Comparison of ENCODE assay signal across 8 cellular contexts in genomic region chr3:23810342-23811116, GRCh38. TPM values are rescaled to one million over a fixed set of nuclear protein-coding genes. Genes with fewer than 3 reads are reported as not detected.
DNase-seq lines count a peak whose midpoint lies in the region; ATAC-seq and TF ChIP-seq lines count a peak whose summit lies in the region.

No MANE protein-coding gene starts in this region.

- H3K27ac ChIP-seq in KOPT-K1 (ENCODE audit: low read depth, low read length, poor library complexity, severe bottlenecking) = peak overlapping the region; percentile 76

- peaks cover 47 to 53% of the 10 kb centered on the region in 2 donors for H3K36me3 Mint-ChIP-seq in CD14-positive monocyte

- intact Hi-C loops in CD14-positive monocyte (cut with micrococcal nuclease) = no loop called here
- intact Hi-C loops in left colon (cut with DNase I, micrococcal nuclease) = no loop called here

- peak overlapping the region; percentile 69 for H3K4me3 ChIP-seq in choroid plexus epithelial cell (ENCODE audit: low read depth, low read length)

- peak overlapping the region; percentile 97 to 98 for H3K4me3 Mint-ChIP-seq in CD14-positive monocyte

- H3K27ac Mint-ChIP-seq in CD14-positive monocyte = peak overlapping the region; percentile 29 to 90 (median 82)

- ATAC-seq in GM19455 (IDR thresholded peaks at IDR 0.05; ENCODE audit: unreplicated experiment) (peak; percentile 23), left colon (peak; percentile 53)

- no peaks in the 10 kb centered on the region for H3K9me3 ChIP-seq in KOPT-K1 (ENCODE audit: insufficient read depth, low read length, poor library complexity, severe bottlenecking)

- no peak for TF ChIP-seq CTCF in CD14-positive monocyte (IDR thresholded peaks at IDR 0.05)
- peak; percentile 30 for TF ChIP-seq CTCF in choroid plexus epithelial cell (conservative IDR thresholded peaks at IDR 0.05; ENCODE audit: low read depth, low read length)

- H3K9me3 Mint-ChIP-seq in CD14-positive monocyte = no peaks in the 10 kb centered on the region

- DNase-seq in CD14-positive monocyte (ENCODE audit: low spot score) = no peak
- DNase-seq in activated CD4-positive, alpha-beta T cell treated with anti-CD3 and anti-CD28 coated beads for 1 hour = peak; percentile 14
- DNase-seq in choroid plexus epithelial cell (ENCODE audit: low read depth) = peak; percentile 30
- DNase-seq in left colon = peak; percentile 50 to 69
- peak; percentile 48 for DNase-seq in stimulated activated CD4-positive, alpha-beta T cell treated with anti-CD3 and anti-CD28 coated beads, Interleukin-4, amount 100 ng/mL, for 1 hour
- no peak for DNase-seq in middle frontal gyrus (ENCODE audit: extremely low spot score, low spot score)

- peaks cover 52% of the 10 kb centered on the region for H3K4me1 Mint-ChIP-seq in CD14-positive monocyte

- H3K27me3 Mint-ChIP-seq in CD14-positive monocyte (ENCODE audit: low read depth in 3 of 3) = peaks cover under 1 to 5% (median 4%) of the 10 kb centered on the region in 3 donors

- H3K36me3 ChIP-seq in KOPT-K1 (ENCODE audit: insufficient read depth, low read length) = peaks cover 30% of the 10 kb centered on the region

RNA-seq across cellular contexts. Expression of gene UBE2E1, which starts 4.8 kb away (rescaled TPM):
- polyA plus RNA-seq in CD14-positive monocyte = 10 to 100 TPM; 31.3 to 34.6 TPM
- total RNA-seq in left colon = 10 to 100 TPM; 65.6 to 96.3 TPM

Comparison
In these comparisons a context has a peak if more than half of its experiments do, and no peak if none do; other contexts are left out.
1. DNase-seq: peak in activated CD4-positive, alpha-beta T cell treated with anti-CD3 and anti-CD28 coated beads for 1 hour (single experiment), choroid plexus epithelial cell (single experiment), left colon (2 of 2) and stimulated activated CD4-positive, alpha-beta T cell treated with anti-CD3 and anti-CD28 coated beads, Interleukin-4, amount 100 ng/mL, for 1 hour (single experiment); none in CD14-positive monocyte (single experiment) and middle frontal gyrus (single experiment).